In genomic region chr10:64175271-64175962, GRCh38 we compare ENCODE assay signal across 32 cellular contexts.
"Had no signal": no experiment of that assay in that cellular context is flagged by ENCODE, and none has a peak within 500 bp of the region (broad histone marks: within the 10 kb centered on the region; RNA-seq: fewer than 3 reads in every experiment).

No MANE protein-coding gene starts in this region.

- H3K36me3 Mint-ChIP-seq: activated CD4-positive, alpha-beta memory T cell treated with anti-CD3 and anti-CD28 coated beads for 36 hours; natural killer cell treated with Interleukin-12 subunit alpha and Interleukin-12 subunit beta and Interleukin-15 and Interleukin-18, amount 100 ng/mL, for 72 hours; type B pancreatic cell had no signal

- H3K27me3 Mint-ChIP-seq: activated CD4-positive, alpha-beta memory T cell treated with anti-CD3 and anti-CD28 coated beads for 36 hours; activated CD4-positive, alpha-beta T cell treated with anti-CD3 and anti-CD28 coated beads, Interleukin-2, amount 10 ng/mL, durations not matched to agents 24 days and 14 days; activated T-cell treated with anti-CD3 and anti-CD28 coated beads, Interleukin-2, amount 50 U/mL, for 24 hours; natural killer cell treated with Interleukin-12 subunit alpha and Interleukin-12 subunit beta and Interleukin-15 and Interleukin-18, amount 100 ng/mL, for 72 hours; type B pancreatic cell had no signal

- H3K27ac ChIP-seq: colonic mucosa, epithelial cell of prostate, esophagus squamous epithelium, hepatocyte, left ventricle myocardium inferior, skin epidermis, thoracic aorta, vagina, VCaP had no signal

- H3K9me3 ChIP-seq: colonic mucosa, esophagus squamous epithelium, left ventricle myocardium inferior, thoracic aorta, vagina had no signal

- ATAC-seq: activated CD4-positive, CD25-positive, alpha-beta regulatory T cell treated with anti-CD3 and anti-CD28 coated beads, Interleukin-2, amount 50 U/mL, for 24 hours; natural killer cell treated with Interleukin-12 subunit alpha and Interleukin-12 subunit beta and Interleukin-15 and Interleukin-18, amount 100 ng/mL, for 72 hours; sciatic nerve; stimulated activated naive CD8-positive, alpha-beta T cell treated with anti-CD3 and anti-CD28 coated beads, Interleukin-15, Interleukin-2, amounts not matched to agents 100 U/mL and 50 U/mL, for 24 hours had no signal

- H3K36me3 ChIP-seq: colonic mucosa, esophagus squamous epithelium, left ventricle myocardium inferior, thoracic aorta, vagina had no signal

- H3K27ac Mint-ChIP-seq: activated CD4-positive, alpha-beta memory T cell treated with anti-CD3 and anti-CD28 coated beads for 36 hours; activated CD4-positive, alpha-beta T cell treated with anti-CD3 and anti-CD28 coated beads, Interleukin-2, amount 10 ng/mL, durations not matched to agents 24 days and 14 days; activated T-cell treated with anti-CD3 and anti-CD28 coated beads, Interleukin-2, amount 50 U/mL, for 24 hours; natural killer cell treated with Interleukin-12 subunit alpha and Interleukin-12 subunit beta and Interleukin-15 and Interleukin-18, amount 100 ng/mL, for 72 hours; T-helper 1 cell treated with Interleukin-12 subunit alpha and Interleukin-12 subunit beta and Interleukin-4 antibody, amounts not matched to agents 30 μg/mL and 1 μg/mL, for 36 hours; type B pancreatic cell had no signal

- H3K4me3 ChIP-seq: colonic mucosa, esophagus squamous epithelium, hepatocyte, left ventricle myocardium inferior, lung, skin epidermis, thoracic aorta, vagina had no signal

- H3K4me1 ChIP-seq: colonic mucosa, esophagus squamous epithelium, left ventricle myocardium inferior, vagina had no signal

- H3K4me1 Mint-ChIP-seq: activated CD4-positive, alpha-beta T cell treated with anti-CD3 and anti-CD28 coated beads, Interleukin-2, amount 10 ng/mL, durations not matched to agents 24 days and 14 days had no signal

- H3K27me3 ChIP-seq: colonic mucosa, esophagus squamous epithelium, hepatocyte, vagina had no signal

- DNase-seq: activated CD4-positive, alpha-beta memory T cell treated with anti-CD3 and anti-CD28 coated beads for 36 hours; activated CD4-positive, alpha-beta T cell treated with anti-CD3 and anti-CD28 coated beads, Interleukin-2, amount 10 ng/mL, durations not matched to agents 24 days and 14 days; activated CD8-positive, alpha-beta memory T cell treated with anti-CD3 and anti-CD28 coated beads, Interleukin-2, amount 50 U/mL, for 48 hours; activated gamma-delta T cell treated with Interleukin-2 at 50 U/mL for 16 hours; activated naive CD4-positive, alpha-beta T cell treated with anti-CD3 and anti-CD28 coated beads, Interleukin-2, amount 50 U/mL, for 16 hours; activated T-cell treated with anti-CD3 and anti-CD28 coated beads, Interleukin-2, amount 50 U/mL, for 24 hours; amniotic stem cell; cerebellar nuclear complex; colonic mucosa; effector CD8-positive, alpha-beta T cell; esophagus squamous epithelium; foreskin melanocyte; islet precursor cell; left ventricle myocardium inferior; mesendoderm; posterior cingulate gyrus; stimulated activated CD4-positive, alpha-beta T cell treated with anti-CD3 and anti-CD28 coated beads, Interleukin-12 subunit alpha, Interleukin-12 subunit beta, amount 100 ng/mL, for 4 hours; stimulated activated CD4-positive, alpha-beta T cell treated with anti-CD3 and anti-CD28 coated beads, Interleukin-4, amount 100 ng/mL, for 1 hour; stimulated activated naive CD8-positive, alpha-beta T cell treated with anti-CD3 and anti-CD28 coated beads, Interleukin-15, Interleukin-2, amounts not matched to agents 100 U/mL and 50 U/mL, for 24 hours; T-helper 9 cell had no signal

- H3K4me3 Mint-ChIP-seq: activated CD4-positive, alpha-beta memory T cell treated with anti-CD3 and anti-CD28 coated beads for 36 hours; activated CD4-positive, alpha-beta T cell treated with anti-CD3 and anti-CD28 coated beads, Interleukin-2, amount 10 ng/mL, durations not matched to agents 24 days and 14 days; activated T-cell treated with anti-CD3 and anti-CD28 coated beads, Interleukin-2, amount 50 U/mL, for 24 hours; natural killer cell treated with Interleukin-12 subunit alpha and Interleukin-12 subunit beta and Interleukin-15 and Interleukin-18, amount 100 ng/mL, for 72 hours; T-helper 1 cell treated with Interleukin-12 subunit alpha and Interleukin-12 subunit beta and Interleukin-4 antibody, amounts not matched to agents 30 μg/mL and 1 μg/mL, for 36 hours; type B pancreatic cell had no signal

- H3K9me3 Mint-ChIP-seq: activated CD4-positive, alpha-beta memory T cell treated with anti-CD3 and anti-CD28 coated beads for 36 hours; activated CD4-positive, alpha-beta T cell treated with anti-CD3 and anti-CD28 coated beads, Interleukin-2, amount 10 ng/mL, durations not matched to agents 24 days and 14 days; type B pancreatic cell had no signal
